Comparison of ENCODE assay signal across 10 cellular contexts in the genomic region with DNA sequence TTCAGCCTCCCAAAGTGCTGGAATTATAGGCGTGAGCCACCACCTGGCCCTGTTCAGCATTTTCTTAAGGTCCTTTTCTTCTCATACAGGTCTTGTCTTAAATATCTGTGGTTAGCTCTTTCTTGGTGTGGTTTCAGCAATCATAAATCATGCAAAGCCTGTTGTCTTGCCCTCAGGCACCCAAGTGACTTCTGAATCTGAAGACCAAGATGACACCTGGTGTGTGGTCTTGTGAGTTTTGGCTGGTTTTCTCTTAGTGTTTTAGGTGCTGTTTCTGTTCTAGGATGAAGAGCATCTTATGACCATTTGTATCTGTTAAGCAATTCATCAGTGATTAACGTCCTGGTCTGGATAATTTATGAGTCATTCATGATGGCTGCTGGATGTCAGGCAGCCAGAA. TPM values are rescaled to one million over a fixed set of nuclear protein-coding genes. Genes with fewer than 3 reads are reported as not detected.
A peak's percentile ranks its signal among the peaks of the same experiment; 100 is the strongest.
DNase-seq lines count a peak whose midpoint lies in the region; ATAC-seq and FAIRE-seq lines count a peak whose summit lies in the region.
"Had no signal": no experiment of that assay in that cellular context is flagged by ENCODE, and none has a peak within 500 bp of the region (broad histone marks: within the 10 kb centered on the region; RNA-seq: fewer than 3 reads in every experiment).

No MANE protein-coding gene starts in this region.

- no peaks in the 10 kb centered on the region for H3K79me2 ChIP-seq in Karpas-422 (ENCODE audit: low read length)

- no peaks in the 10 kb centered on the region for H3K36me3 ChIP-seq in Karpas-422 (ENCODE audit: insufficient read depth, low read length)

- H3K4me3 ChIP-seq in Karpas-422 (ENCODE audit: low read length) = no peak overlapping the region

- no peaks in the 10 kb centered on the region for H3K9me2 ChIP-seq in Karpas-422 (replicated peaks; ENCODE audit: insufficient read depth, low read length)

- H3K4me2 ChIP-seq in Karpas-422 (ENCODE audit: low read depth, low read length, poor library complexity, severe bottlenecking) = no peak overlapping the region

- peak; percentile 84 for ATAC-seq in GM21515 (IDR thresholded peaks at IDR 0.05; ENCODE audit: unreplicated experiment)
- peak; percentile 53 for ATAC-seq in HG03442 (IDR thresholded peaks at IDR 0.05; ENCODE audit: unreplicated experiment)

- H3K27me3 ChIP-seq in Karpas-422 (ENCODE audit: low read length) = no peaks in the 10 kb centered on the region

- H3K4me1 ChIP-seq in Karpas-422 (ENCODE audit: low read length) = no peaks in the 10 kb centered on the region

- no peaks in the 10 kb centered on the region for H4K20me1 ChIP-seq in Karpas-422 (ENCODE audit: insufficient read depth, low read depth, low read length)

- DNase-seq in ELR (ENCODE audit: low read depth) (peak; percentile 56), astrocyte of the hippocampus (ENCODE audit: low read depth, low spot score) (peak; percentile 34), NCI-H774 (lab: John Stamatoyannopoulos, UW) (no peak), Karpas-422 (no peak), GM03348 (ENCODE audit: low spot score) (no peak), RCC 7860 (ENCODE audit: low spot score) (no peak)

- H3K9me3 ChIP-seq in Karpas-422 (ENCODE audit: low read length) = no peaks in the 10 kb centered on the region
- H3K9me3 ChIP-seq: neutrophil had no signal

- FAIRE-seq in RCC 7860 (lab: Jason Lieb, UNC) = no peak

- no peak overlapping the region for H2AFZ ChIP-seq in Karpas-422 (ENCODE audit: low read length)

- no peak overlapping the region for H3K27ac ChIP-seq in Karpas-422 (ENCODE audit: low read length)
- H3K27ac ChIP-seq: HL-60, neutrophil had no signal

- no peak overlapping the region for H3K9ac ChIP-seq in Karpas-422 (ENCODE audit: low read length)

RNA-seq across cellular contexts. Expression of a gene that starts 12.5 kb away (rescaled TPM):
- 36.0 and 80.3 TPM in 2 replicates for total RNA-seq in Karpas-422 (2014; rRNA removed; shearing (Covaris generic); ENCODE audit: low replicate concordance)

RNA-seq across cellular contexts. Expression of a gene that starts 39.4 kb away (rescaled TPM):
- 0.07 TPM in 1 of 2 replicates, not detected in the other for total RNA-seq in Karpas-422 (2014; rRNA removed; shearing (Covaris generic); ENCODE audit: low replicate concordance)

Comparison
In these comparisons a context has a peak if more than half of its experiments do, and no peak if none do; other contexts are left out.
1. DNase-seq: peak in ELR (single experiment) and astrocyte of the hippocampus (single experiment); none in NCI-H774 (single experiment), Karpas-422 (single experiment), GM03348 (single experiment) and RCC 7860 (single experiment).